Comparison of ENCODE assay signal across 19 cellular contexts in genomic region chr1:6367381-6368007, GRCh38. TPM values are rescaled to one million over a fixed set of nuclear protein-coding genes. Genes with fewer than 3 reads are reported as not detected.
A peak's percentile ranks its signal among the peaks of the same experiment; 100 is the strongest.
DNase-seq lines count a peak whose midpoint lies in the region; ATAC-seq, FAIRE-seq and TF ChIP-seq lines count a peak whose summit lies in the region.
"Had no signal": no experiment of that assay in that cellular context is flagged by ENCODE, and none has a peak within 500 bp of the region (broad histone marks: within the 10 kb centered on the region; RNA-seq: fewer than 3 reads in every experiment).

No MANE protein-coding gene starts in this region.

- CTCF ChIA-PET in HepG2 (lab: Yijun Ruan, JAX; ENCODE audit: low intra/inter-chr PET ratio, low total read pairs), result no interaction called here

- no peaks in the 10 kb centered on the region for H3K27me3 ChIP-seq in right lobe of liver
- H3K27me3 ChIP-seq in HepG2 (ENCODE audit: control insufficient read depth in 1 of 2, insufficient read depth in 2 of 2, low read length in 2 of 2), result no peaks in the 10 kb centered on the region
- H3K27me3 ChIP-seq in bronchial epithelial cell (ENCODE audit: control insufficient read depth, insufficient read depth, low read length), result no peaks in the 10 kb centered on the region
- H3K27me3 ChIP-seq in uterus, result no peaks in the 10 kb centered on the region
- H3K27me3 ChIP-seq: hepatocyte, SJSA1 had no signal

- TF ChIP-seq EP300 in HepG2 (IDR thresholded peaks at IDR 0.05; ENCODE audit: low read depth in 2 of 2, low read length in 2 of 2), result no peak
- TF ChIP-seq EP300 in HepG2 (CRISPR knock-in tag; IDR thresholded peaks at IDR 0.05; ENCODE audit: borderline replicate concordance), result no peak

- peak in 2 of 3 donors; percentile 39 to 69 for DNase-seq in right lobe of liver
- DNase-seq in HepG2 (ENCODE audit: low spot score), result no peak
- peak; percentile 99 for DNase-seq in bronchial epithelial cell (ENCODE audit: low read depth)
- DNase-seq in medulla oblongata (ENCODE audit: extremely low spot score), result peak; percentile 50
- no peak for DNase-seq in NCI-H128 (lab: John Stamatoyannopoulos, UW; ENCODE audit: unreplicated experiment)
- no peak for DNase-seq in mucosa of gallbladder (ENCODE audit: low spot score)
- no peak for DNase-seq in uterus
- DNase-seq in stimulated activated naive B cell treated with anti-CD40 and anti-IgM and Interleukin-4, amounts not matched to agents 10 μg/mL and 1 μg/mL and 100 μg/mL, for 72 hours, result no peak
- DNase-seq: activated CD4-positive, alpha-beta T cell treated with anti-CD3 and anti-CD28 coated beads for 4 hours; activated naive CD4-positive, alpha-beta T cell treated with Interleukin-2 at 50 U/mL for 16 hours; CD4-positive, CD25-positive, alpha-beta regulatory T cell; kidney; NCI-H1417; stimulated activated naive CD8-positive, alpha-beta T cell treated with anti-CD3 and anti-CD28 coated beads, Interleukin-15, Interleukin-2, amounts not matched to agents 100 U/mL and 50 U/mL, for 24 hours had no signal

- no peak overlapping the region for H3K4me3 Mint-ChIP-seq in stimulated activated naive B cell treated with anti-CD40 and anti-IgM and Interleukin-4, amounts not matched to agents 10 μg/mL and 1 μg/mL and 100 μg/mL, for 72 hours
- H3K4me3 Mint-ChIP-seq: brain; CD4-positive, CD25-positive, alpha-beta regulatory T cell had no signal

- no peaks in the 10 kb centered on the region for H3K9me3 ChIP-seq in right lobe of liver
- H3K9me3 ChIP-seq in HepG2 (ENCODE audit: low read length), result no peaks in the 10 kb centered on the region
- no peaks in the 10 kb centered on the region for H3K9me3 ChIP-seq in uterus
- H3K9me3 ChIP-seq: SJSA1 had no signal

- no peak for TF ChIP-seq CTCF in right lobe of liver (IDR thresholded peaks at IDR 0.05)
- TF ChIP-seq CTCF in HepG2 (CRISPR knock-in tag; IDR thresholded peaks at IDR 0.05), result no peak
- TF ChIP-seq CTCF in bronchial epithelial cell (IDR thresholded peaks at IDR 0.05; ENCODE audit: insufficient read depth, low read length, severe bottlenecking), result peak; percentile 5
- no peak for TF ChIP-seq CTCF in uterus (IDR thresholded peaks at IDR 0.05)

- FAIRE-seq in HepG2 (lab: Jason Lieb, UNC) (no peak), bronchial epithelial cell (lab: Jason Lieb, UNC) (peak; percentile 98)
- FAIRE-seq: kidney had no signal

- intact Hi-C loops in right lobe of liver (cut with DNase I), result no loop called here
- intact Hi-C loops in HepG2 (cut with micrococcal nuclease; ENCODE audit: unreplicated experiment), result loop anchor here (10.0 kb wide), 1 partner anchor 1123 kb away; no protein-coding TSS in a partner anchor
- intact Hi-C loops in uterus (cut with DNase I; ENCODE audit: low total_unique reads), result no loop called here

- H3K27ac ChIP-seq in right lobe of liver, result no peak overlapping the region
- H3K27ac ChIP-seq in HepG2 (ENCODE audit: extremely low read length, insufficient read depth, low read length), result no peak overlapping the region
- H3K27ac ChIP-seq in uterus, result no peak overlapping the region
- H3K27ac ChIP-seq: hepatocyte, HL-60, SJSA1 had no signal

- no TSS peak for BruUV-seq in HepG2 (replicated peaks; lab: Mats Ljungman, UMichigan)

- no peaks in the 10 kb centered on the region for H3K79me2 ChIP-seq in HepG2 (ENCODE audit: insufficient read depth, low read length)

- TF ChIP-seq POLR2A in right lobe of liver (IDR thresholded peaks at IDR 0.05) (no peak), HepG2 (IDR thresholded peaks at IDR 0.05; ENCODE audit: insufficient read depth in 1 of 2, low read depth in 2 of 2, low read length in 2 of 2) (no peak), uterus (IDR thresholded peaks at IDR 0.05) (no peak)

- no peak overlapping the region for H3K27ac Mint-ChIP-seq in stimulated activated naive B cell treated with anti-CD40 and anti-IgM and Interleukin-4, amounts not matched to agents 10 μg/mL and 1 μg/mL and 100 μg/mL, for 72 hours
- H3K27ac Mint-ChIP-seq: brain; CD4-positive, CD25-positive, alpha-beta regulatory T cell had no signal

- peaks cover 11 to 17% of the 10 kb centered on the region in 2 donors for H3K36me3 Mint-ChIP-seq in stimulated activated naive B cell treated with anti-CD40 and anti-IgM and Interleukin-4, amounts not matched to agents 10 μg/mL and 1 μg/mL and 100 μg/mL, for 72 hours
- H3K36me3 Mint-ChIP-seq: CD4-positive, CD25-positive, alpha-beta regulatory T cell had no signal

- H3K4me3 ChIP-seq in right lobe of liver, result no peak overlapping the region
- no peak overlapping the region for H3K4me3 ChIP-seq in HepG2 (replicated peaks in 1 of 3; ENCODE audit: insufficient read depth in 1 of 3, low read depth in 2 of 3, low read length in 3 of 3)
- H3K4me3 ChIP-seq in bronchial epithelial cell (ENCODE audit: low read depth, low read length), result no peak overlapping the region
- no peak overlapping the region for H3K4me3 ChIP-seq in uterus
- H3K4me3 ChIP-seq: hepatocyte, SJSA1 had no signal

- 94% methylated on average over 2 of the region's 9 CpGs for WGBS in right lobe of liver (ENCODE audit: insufficient coverage, low coverage, low lambda C conversion rate, missing lambda C conversion rate)
- WGBS in HepG2 (ENCODE audit: low lambda C conversion rate), result 95% methylated on average over 6 of the region's 9 CpGs

- in situ Hi-C loops in HepG2 (cut with HindIII; ENCODE audit: extremely low pct_ligation_motif_present, low pct_unique_long_range_greater_than_20kb), result no loop called here

- H3K4me1 ChIP-seq in right lobe of liver (peaks cover 0 to 5% (median 0%) of the 10 kb centered on the region in 4 donors), HepG2 (ENCODE audit: insufficient read depth, low read length) (peaks cover 25% of the 10 kb centered on the region), uterus (no peaks in the 10 kb centered on the region)

- no peak overlapping the region for H3K9ac ChIP-seq in HepG2 (ENCODE audit: insufficient read depth, low read depth, low read length)

- no peaks in the 10 kb centered on the region for H4K20me1 ChIP-seq in HepG2 (ENCODE audit: insufficient read depth, low read length)

- peaks cover 0 to 6% of the 10 kb centered on the region in 2 donors for H3K4me1 Mint-ChIP-seq in stimulated activated naive B cell treated with anti-CD40 and anti-IgM and Interleukin-4, amounts not matched to agents 10 μg/mL and 1 μg/mL and 100 μg/mL, for 72 hours

- H3K4me2 ChIP-seq in HepG2 (ENCODE audit: low read depth, low read length), result no peak overlapping the region
- H3K4me2 ChIP-seq: hepatocyte had no signal

- H3K9me3 Mint-ChIP-seq in stimulated activated naive B cell treated with anti-CD40 and anti-IgM and Interleukin-4, amounts not matched to agents 10 μg/mL and 1 μg/mL and 100 μg/mL, for 72 hours, result no peaks in the 10 kb centered on the region
- H3K9me3 Mint-ChIP-seq: CD4-positive, CD25-positive, alpha-beta regulatory T cell had no signal

- H3K36me3 ChIP-seq in right lobe of liver (no peaks in the 10 kb centered on the region), HepG2 (replicated peaks in 1 of 2; ENCODE audit: control insufficient read depth in 1 of 2, insufficient read depth in 2 of 2, low read length in 2 of 2) (no peaks in the 10 kb centered on the region), bronchial epithelial cell (ENCODE audit: control insufficient read depth, insufficient read depth, low read length) (no peaks in the 10 kb centered on the region), uterus (no peaks in the 10 kb centered on the region)
- H3K36me3 ChIP-seq: SJSA1 had no signal

- ATAC-seq in right lobe of liver, result peak in 3 of 4 donors; percentile 54 to 81 (median 67)
- ATAC-seq in HepG2, result no peak; the same call in 2 of the 3 replicates
- ATAC-seq in stimulated activated naive B cell treated with anti-CD40 and anti-IgM and Interleukin-4, amounts not matched to agents 10 μg/mL and 1 μg/mL and 100 μg/mL, for 72 hours (replicated peaks), result no peak
- ATAC-seq: stimulated activated naive CD8-positive, alpha-beta T cell treated with anti-CD3 and anti-CD28 coated beads, Interleukin-15, Interleukin-2, amounts not matched to agents 100 U/mL and 50 U/mL, for 24 hours had no signal

- no peak for TF ChIP-seq RAD21 in HepG2 (CRISPR knock-in tag; IDR thresholded peaks at IDR 0.05)

- no peak overlapping the region for H2AFZ ChIP-seq in HepG2 (ENCODE audit: low read length)
- H2AFZ ChIP-seq: hepatocyte had no signal

- H3K27me3 Mint-ChIP-seq in stimulated activated naive B cell treated with anti-CD40 and anti-IgM and Interleukin-4, amounts not matched to agents 10 μg/mL and 1 μg/mL and 100 μg/mL, for 72 hours, result no peaks in the 10 kb centered on the region
- H3K27me3 Mint-ChIP-seq: brain; CD4-positive, CD25-positive, alpha-beta regulatory T cell had no signal

- POLR2A ChIA-PET in HepG2 (lab: Yijun Ruan, JAX), result interaction anchor here (1.3 to 1.6 kb wide), 3 partner anchors 14 to 28 kb away, joined by 3 read pairs; partner anchors contain the start of gene ACOT7

RNA-seq across cellular contexts. Expression of gene ACOT7, which starts 26.1 kb away (rescaled TPM):
- total RNA-seq in right lobe of liver, result 10 to 100 TPM; 10.8 to 19.7 (median 14.1) TPM
- 33.0 and 43.2 TPM in 2 replicates for total RNA-seq in HepG2 (2016; rRNA removed; fragmentation: Illumina TruSeq; extraction: Trizol)
- total RNA-seq in HepG2 (2016; cell fraction: cytosol; rRNA removed; fragmentation: Illumina TruSeq; extraction: Trizol; ENCODE audit: low read depth), result 11.5 and 12.1 TPM in 2 replicates
- total RNA-seq in HepG2 (2016; cell fraction: insoluble cytoplasmic fraction; rRNA removed; fragmentation: Illumina TruSeq; extraction: Trizol), result 34.5 and 39.6 TPM in 2 replicates
- 19.5 and 22.7 TPM in 2 replicates for total RNA-seq in HepG2 (2016; cell fraction: membrane; rRNA removed; fragmentation: Illumina TruSeq; extraction: Trizol)
- 16.0 and 18.3 TPM in 2 replicates for total RNA-seq in HepG2 (2016; cell fraction: nucleus; rRNA removed; fragmentation: Illumina TruSeq; extraction: Trizol)
- 47.6 and 55.8 TPM in 2 replicates for polyA plus RNA-seq in HepG2 (2011; rRNA removed)
- 41.0 and 59.2 TPM in 2 replicates for polyA plus RNA-seq in HepG2 (2011; cell fraction: cytosol; rRNA removed)
- 29.4 and 30.1 TPM in 2 replicates for polyA plus RNA-seq in HepG2 (2011; cell fraction: nucleus; rRNA removed)
- polyA plus RNA-seq in HepG2 (2012), result 30.1 and 36.4 TPM in 2 replicates
- 25.5 and 27.1 TPM in 2 replicates for polyA plus RNA-seq in HepG2 (2016; cell fraction: cytosol; fragmentation: Illumina TruSeq; extraction: Trizol; ENCODE audit: low read depth)
- polyA plus RNA-seq in HepG2 (2016; cell fraction: insoluble cytoplasmic fraction; fragmentation: Illumina TruSeq; extraction: Trizol; ENCODE audit: low read depth), result 80.5 and 96.2 TPM in 2 replicates
- polyA plus RNA-seq in HepG2 (2016; cell fraction: membrane; fragmentation: Illumina TruSeq; extraction: Trizol; ENCODE audit: low read depth), result 36.8 and 37.9 TPM in 2 replicates
- 47.6 and 48.4 TPM in 2 replicates for polyA plus RNA-seq in HepG2 (2016; cell fraction: nucleus; fragmentation: Illumina TruSeq; extraction: Trizol; ENCODE audit: insufficient read depth, low read depth)
- 55.4 and 66.9 TPM in 2 replicates for polyA minus RNA-seq in HepG2 (2011; rRNA and poly(A)+ RNA removed; ENCODE audit: low replicate concordance)
- 14.3 and 18.7 TPM in 2 replicates for polyA minus RNA-seq in HepG2 (2011; cell fraction: cytosol; rRNA and poly(A)+ RNA removed)
- polyA minus RNA-seq in HepG2 (2011; cell fraction: nucleus; rRNA and poly(A)+ RNA removed), result 8.0 and 8.6 TPM in 2 replicates
- 88.1 and 89.8 TPM in 2 replicates for total RNA-seq in bronchial epithelial cell
- 21.4 TPM for total RNA-seq in mucosa of gallbladder
- 10 to 100 TPM in 2 of 4 donors, 1 to 10 TPM in 2; 7.4 to 27.6 (median 12.4) TPM for total RNA-seq in uterus

RNA-seq across cellular contexts. Expression of gene HES2, which starts 52.2 kb away (rescaled TPM):
- total RNA-seq in right lobe of liver (1 to 10 TPM in 1 of 6 experiments, under 1 TPM in 2, not detected in 3; 0.27 to 1.2 (median 0.68) TPM), HepG2 (2016; rRNA removed; fragmentation: Illumina TruSeq; extraction: Trizol) (0.10 and 0.11 TPM in 2 replicates), bronchial epithelial cell (98.1 and 116 TPM in 2 replicates), mucosa of gallbladder (0.09 TPM), uterus (under 1 TPM in 1 of 4 donors, not detected in 3; 0.21 TPM)
- 0.30 TPM in 1 of 2 replicates, not detected in the other for total RNA-seq in HepG2 (2016; cell fraction: cytosol; rRNA removed; fragmentation: Illumina TruSeq; extraction: Trizol; ENCODE audit: low read depth)
- 0.11 and 0.13 TPM in 2 replicates for total RNA-seq in HepG2 (2016; cell fraction: insoluble cytoplasmic fraction; rRNA removed; fragmentation: Illumina TruSeq; extraction: Trizol)
- total RNA-seq in HepG2 (2016; cell fraction: membrane; rRNA removed; fragmentation: Illumina TruSeq; extraction: Trizol), result 0.07 and 0.28 TPM in 2 replicates
- total RNA-seq in HepG2 (2016; cell fraction: nucleus; rRNA removed; fragmentation: Illumina TruSeq; extraction: Trizol), result 0.12 TPM in 1 of 2 replicates, not detected in the other
- 0.13 and 0.17 TPM in 2 replicates for polyA plus RNA-seq in HepG2 (2011; rRNA removed)
- polyA plus RNA-seq in HepG2 (2011; cell fraction: cytosol; rRNA removed), result 0.09 and 0.15 TPM in 2 replicates
- 0.06 and 0.10 TPM in 2 replicates for polyA plus RNA-seq in HepG2 (2011; cell fraction: nucleus; rRNA removed)
- polyA plus RNA-seq in HepG2 (2012), result not detected in 2 replicates
- polyA plus RNA-seq in HepG2 (2016; cell fraction: cytosol; fragmentation: Illumina TruSeq; extraction: Trizol; ENCODE audit: low read depth), result not detected in 2 replicates
- 0.05 TPM in 1 of 2 replicates, not detected in the other for polyA plus RNA-seq in HepG2 (2016; cell fraction: insoluble cytoplasmic fraction; fragmentation: Illumina TruSeq; extraction: Trizol; ENCODE audit: low read depth)
- 0.03 TPM in 1 of 2 replicates, not detected in the other for polyA plus RNA-seq in HepG2 (2016; cell fraction: membrane; fragmentation: Illumina TruSeq; extraction: Trizol; ENCODE audit: low read depth)
- polyA plus RNA-seq in HepG2 (2016; cell fraction: nucleus; fragmentation: Illumina TruSeq; extraction: Trizol; ENCODE audit: insufficient read depth, low read depth), result 0.11 and 0.14 TPM in 2 replicates
- polyA minus RNA-seq in HepG2 (2011; rRNA and poly(A)+ RNA removed; ENCODE audit: low replicate concordance), result 0.02 and 1.8 TPM in 2 replicates
- polyA minus RNA-seq in HepG2 (2011; cell fraction: cytosol; rRNA and poly(A)+ RNA removed), result not detected in 2 replicates
- polyA minus RNA-seq in HepG2 (2011; cell fraction: nucleus; rRNA and poly(A)+ RNA removed), result 0.25 TPM in 1 of 2 replicates, not detected in the other
- total RNA-seq: CD4-positive, CD25-positive, alpha-beta regulatory T cell; SJSA1 had no signal
- polyA plus RNA-seq: CD4-positive, CD25-positive, alpha-beta regulatory T cell; fibroblast of lung had no signal

RNA-seq across cellular contexts. Expression of gene ESPN, which starts 57.1 kb away (rescaled TPM):
- total RNA-seq in right lobe of liver, result 100 to 1,000 TPM in 4 of 6 experiments, 10 to 100 TPM in 2; 81.6 to 149 (median 120) TPM
- total RNA-seq in HepG2 (2016; rRNA removed; fragmentation: Illumina TruSeq; extraction: Trizol), result 38.5 and 48.6 TPM in 2 replicates
- total RNA-seq in HepG2 (2016; cell fraction: cytosol; rRNA removed; fragmentation: Illumina TruSeq; extraction: Trizol; ENCODE audit: low read depth), result 15.9 and 20.3 TPM in 2 replicates
- 39.4 and 50.9 TPM in 2 replicates for total RNA-seq in HepG2 (2016; cell fraction: insoluble cytoplasmic fraction; rRNA removed; fragmentation: Illumina TruSeq; extraction: Trizol)
- 30.5 and 39.8 TPM in 2 replicates for total RNA-seq in HepG2 (2016; cell fraction: membrane; rRNA removed; fragmentation: Illumina TruSeq; extraction: Trizol)
- total RNA-seq in HepG2 (2016; cell fraction: nucleus; rRNA removed; fragmentation: Illumina TruSeq; extraction: Trizol), result 25.3 and 27.5 TPM in 2 replicates
- polyA plus RNA-seq in HepG2 (2011; rRNA removed), result 54.2 and 70.4 TPM in 2 replicates
- polyA plus RNA-seq in HepG2 (2011; cell fraction: cytosol; rRNA removed), result 65.1 and 100 TPM in 2 replicates
- 169 and 184 TPM in 2 replicates for polyA plus RNA-seq in HepG2 (2011; cell fraction: nucleus; rRNA removed)
- polyA plus RNA-seq in HepG2 (2012), result 112 and 113 TPM in 2 replicates
- polyA plus RNA-seq in HepG2 (2016; cell fraction: cytosol; fragmentation: Illumina TruSeq; extraction: Trizol; ENCODE audit: low read depth), result 30.4 and 34.2 TPM in 2 replicates
- 72.8 and 91.0 TPM in 2 replicates for polyA plus RNA-seq in HepG2 (2016; cell fraction: insoluble cytoplasmic fraction; fragmentation: Illumina TruSeq; extraction: Trizol; ENCODE audit: low read depth)
- 46.8 and 50.8 TPM in 2 replicates for polyA plus RNA-seq in HepG2 (2016; cell fraction: membrane; fragmentation: Illumina TruSeq; extraction: Trizol; ENCODE audit: low read depth)
- polyA plus RNA-seq in HepG2 (2016; cell fraction: nucleus; fragmentation: Illumina TruSeq; extraction: Trizol; ENCODE audit: insufficient read depth, low read depth), result 64.4 and 66.2 TPM in 2 replicates
- 1.7 and 92.7 TPM in 2 replicates for polyA minus RNA-seq in HepG2 (2011; rRNA and poly(A)+ RNA removed; ENCODE audit: low replicate concordance)
- polyA minus RNA-seq in HepG2 (2011; cell fraction: cytosol; rRNA and poly(A)+ RNA removed), result 102 and 107 TPM in 2 replicates
- polyA minus RNA-seq in HepG2 (2011; cell fraction: nucleus; rRNA and poly(A)+ RNA removed), result 35.1 and 39.9 TPM in 2 replicates
- total RNA-seq in bronchial epithelial cell, result 4.5 and 8.4 TPM in 2 replicates
- total RNA-seq in mucosa of gallbladder, result 3.1 TPM
- 1 to 10 TPM in 1 of 4 donors, under 1 TPM in 1, not detected in 2; 0.58 to 2.5 TPM for total RNA-seq in uterus
- total RNA-seq: fibroblast of lung, SJSA1 had no signal
- polyA plus RNA-seq: fibroblast of lung had no signal

Comparison
In these comparisons a context has a peak if more than half of its experiments do, and no peak if none do; other contexts are left out.
1. ATAC-seq: peak in right lobe of liver (3 of 4); none in HepG2 (single experiment) and stimulated activated naive B cell treated with anti-CD40 and anti-IgM and Interleukin-4, amounts not matched to agents 10 μg/mL and 1 μg/mL and 100 μg/mL, for 72 hours (0 of 2).
2. DNase-seq: peak in right lobe of liver (2 of 3), bronchial epithelial cell (single experiment) and medulla oblongata (single experiment); none in HepG2 (single experiment), NCI-H128 (single experiment), mucosa of gallbladder (single experiment), uterus (0 of 2) and stimulated activated naive B cell treated with anti-CD40 and anti-IgM and Interleukin-4, amounts not matched to agents 10 μg/mL and 1 μg/mL and 100 μg/mL, for 72 hours (single experiment).
3. RNA of gene HES2, which starts 52.2 kb away (total RNA-seq): 98.1 to 116 TPM in bronchial epithelial cell; 0.27 to 1.2 TPM in right lobe of liver, 0.21 TPM in uterus, 0.07 to 0.30 TPM in HepG2 and 0.09 TPM in mucosa of gallbladder (single experiment); every median in the first group is over 10 times any median in the second.